In the genomic region with DNA sequence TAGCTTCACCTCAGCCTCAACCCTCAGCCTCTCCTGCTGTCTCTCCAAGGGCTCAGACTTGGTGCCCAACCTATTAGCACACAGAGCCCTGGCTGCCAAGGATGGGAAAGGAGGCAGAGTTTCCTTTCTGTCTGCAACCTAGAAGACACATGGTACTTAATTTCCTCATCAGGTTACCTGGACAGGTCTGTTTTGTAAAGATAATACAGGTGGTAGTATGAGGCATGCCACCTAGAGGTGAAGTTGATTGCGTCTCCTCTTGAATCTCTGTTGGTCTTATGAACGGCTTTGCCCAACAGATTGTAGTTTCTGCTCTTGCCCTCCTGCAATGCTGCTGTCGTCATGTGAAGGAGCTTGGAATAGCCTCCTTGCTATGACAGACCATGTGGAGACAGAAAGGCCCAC, we compare ENCODE assay signal across 15 cellular contexts. TPM values are rescaled to one million over a fixed set of nuclear protein-coding genes. Genes with fewer than 3 reads are reported as not detected.
DNase-seq lines count a peak whose midpoint lies in the region; ATAC-seq and TF ChIP-seq lines count a peak whose summit lies in the region.
"Had no signal": no experiment of that assay in that cellular context is flagged by ENCODE, and none has a peak within 500 bp of the region (broad histone marks: within the 10 kb centered on the region; RNA-seq: fewer than 3 reads in every experiment).

No MANE protein-coding gene starts in this region.

- peak; percentile 42 to 44 for DNase-seq in Caco-2
- peak; percentile 23 for DNase-seq in HPDE6-E6E7 (ENCODE audit: extremely low spot score)
- DNase-seq in SK-MEL-5 (ENCODE audit: low read depth, low spot score), result peak; percentile 48
- DNase-seq in iPS-NIHi7 (ENCODE audit: extremely low spot score), result peak; percentile 50
- no peak for DNase-seq in activated CD4-positive, alpha-beta memory T cell treated with anti-CD3 and anti-CD28 coated beads, Interleukin-2, amount 10 ng/mL, durations not matched to agents 7 days and 5 days
- DNase-seq in tibial nerve (ENCODE audit: low spot score in 2 of 2), result no peak
- no peak for DNase-seq in activated naive CD4-positive, alpha-beta T cell treated with Interleukin-2 at 50 U/mL for 16 hours
- DNase-seq: activated CD4-positive, alpha-beta T cell treated with anti-CD3 and anti-CD28 coated beads for 1 hour; activated naive CD4-positive, alpha-beta T cell; gastrocnemius medialis; NCI-H2029 had no signal

- H3K4me1 Mint-ChIP-seq in Caco-2 (ENCODE audit: low read depth, unreplicated experiment), result peaks cover 19% of the 10 kb centered on the region
- no peaks in the 10 kb centered on the region for H3K4me1 Mint-ChIP-seq in activated CD4-positive, alpha-beta memory T cell treated with anti-CD3 and anti-CD28 coated beads, Interleukin-2, amount 10 ng/mL, durations not matched to agents 7 days and 5 days
- H3K4me1 Mint-ChIP-seq: memory B cell had no signal

- BruUV-seq in Caco-2 (replicated peaks; lab: Mats Ljungman, UMichigan), result no TSS peak

- H3K4me3 ChIP-seq in Caco-2 (ENCODE audit: low read depth, low read length) (no peak overlapping the region), tibial nerve (no peak overlapping the region)
- H3K4me3 ChIP-seq: BLaER1 treated with 17β-estradiol and CSF1 and Interleukin-3, amounts not matched to agents 10 nM and 100 nM; coronary artery; gastrocnemius medialis had no signal

- CTCF ChIA-PET in Caco-2 (lab: Charles Lee), result interaction anchor here (0.6 to 0.7 kb wide), 2 partner anchors 16 to 279 kb away, joined by 3 to 4 read pairs; no protein-coding TSS in a partner anchor
- CTCF ChIA-PET in activated CD4-positive, alpha-beta memory T cell treated with anti-CD3 and anti-CD28 coated beads, Interleukin-2, amount 10 ng/mL, durations not matched to agents 7 days and 5 days (lab: Charles Lee), result interaction anchor here (0.9 kb wide), 1 partner anchor 157 kb away, joined by 3 read pairs; no protein-coding TSS in a partner anchor

- no peaks in the 10 kb centered on the region for H3K36me3 Mint-ChIP-seq in Caco-2 (ENCODE audit: insufficient read depth, unreplicated experiment)
- no peaks in the 10 kb centered on the region for H3K36me3 Mint-ChIP-seq in activated CD4-positive, alpha-beta memory T cell treated with anti-CD3 and anti-CD28 coated beads, Interleukin-2, amount 10 ng/mL, durations not matched to agents 7 days and 5 days (ENCODE audit: low read depth)
- H3K36me3 Mint-ChIP-seq: memory B cell had no signal

- no peak overlapping the region for H3K27ac ChIP-seq in tibial nerve
- H3K27ac ChIP-seq: BLaER1 treated with 17β-estradiol and CSF1 and Interleukin-3, amounts not matched to agents 10 nM and 100 nM; coronary artery had no signal

- POLR2A ChIA-PET in Caco-2 (lab: Charles Lee), result interaction anchor here (0.7 kb wide), 1 partner anchor 52 kb away, joined by 3 read pairs; a partner anchor contains a TSS
- POLR2A ChIA-PET in activated CD4-positive, alpha-beta memory T cell treated with anti-CD3 and anti-CD28 coated beads, Interleukin-2, amount 10 ng/mL, durations not matched to agents 7 days and 5 days (lab: Charles Lee), result no interaction called here

- 88 to 95% methylated on average over 3 of the region's 3 CpGs for WGBS in tibial nerve, 2 donors

- H3K4me1 ChIP-seq in Caco-2 (peaks cover 19% of the 10 kb centered on the region), tibial nerve (peaks cover 0 to 10% (median 4%) of the 10 kb centered on the region in 4 donors)

- TF ChIP-seq POLR2A in tibial nerve (IDR thresholded peaks at IDR 0.05), result no peak

- TF ChIP-seq CTCF in Caco-2 (IDR thresholded peaks at IDR 0.05; ENCODE audit: insufficient read depth in 1 of 2, low read depth in 1 of 2, low read length in 1 of 2, severe bottlenecking in 1 of 2, unreplicated experiment in 1 of 2), result peak; percentile 42 to 65
- TF ChIP-seq CTCF in tibial nerve (IDR thresholded peaks at IDR 0.05), result no peak

- H3K4me3 Mint-ChIP-seq in Caco-2 (ENCODE audit: unreplicated experiment), result no peak overlapping the region
- no peak overlapping the region for H3K4me3 Mint-ChIP-seq in activated CD4-positive, alpha-beta memory T cell treated with anti-CD3 and anti-CD28 coated beads, Interleukin-2, amount 10 ng/mL, durations not matched to agents 7 days and 5 days
- H3K4me3 Mint-ChIP-seq: memory B cell had no signal

- intact Hi-C loops in Caco-2 (cut with micrococcal nuclease; ENCODE audit: unreplicated experiment), result loop anchor here (1.0 to 10.0 kb wide), 3 partner anchors 53 to 279 kb away; no protein-coding TSS in a partner anchor

- H3K9me3 Mint-ChIP-seq in Caco-2 (ENCODE audit: unreplicated experiment), result no peaks in the 10 kb centered on the region
- H3K9me3 Mint-ChIP-seq in activated CD4-positive, alpha-beta memory T cell treated with anti-CD3 and anti-CD28 coated beads, Interleukin-2, amount 10 ng/mL, durations not matched to agents 7 days and 5 days, result no peaks in the 10 kb centered on the region
- H3K9me3 Mint-ChIP-seq: memory B cell had no signal

- H3K9me3 ChIP-seq in Caco-2, result no peaks in the 10 kb centered on the region
- no peaks in the 10 kb centered on the region for H3K9me3 ChIP-seq in tibial nerve
- H3K9me3 ChIP-seq: BLaER1 treated with 17β-estradiol and CSF1 and Interleukin-3, amounts not matched to agents 10 nM and 100 nM; gastrocnemius medialis had no signal

- H3K27ac Mint-ChIP-seq in Caco-2 (ENCODE audit: unreplicated experiment), result no peak overlapping the region
- no peak overlapping the region for H3K27ac Mint-ChIP-seq in activated CD4-positive, alpha-beta memory T cell treated with anti-CD3 and anti-CD28 coated beads, Interleukin-2, amount 10 ng/mL, durations not matched to agents 7 days and 5 days
- H3K27ac Mint-ChIP-seq: memory B cell had no signal

- in situ Hi-C loops in SK-MEL-5 (cut with HindIII; ENCODE audit: low pct_unique_long_range_greater_than_20kb, low sequenced_read_pairs), result no loop called here

- H3K27me3 Mint-ChIP-seq in Caco-2 (ENCODE audit: insufficient read depth, unreplicated experiment), result no peaks in the 10 kb centered on the region
- H3K27me3 Mint-ChIP-seq in activated CD4-positive, alpha-beta memory T cell treated with anti-CD3 and anti-CD28 coated beads, Interleukin-2, amount 10 ng/mL, durations not matched to agents 7 days and 5 days, result peaks cover 5% of the 10 kb centered on the region
- H3K27me3 Mint-ChIP-seq: memory B cell had no signal

- H3K27me3 ChIP-seq in Caco-2 (replicated peaks; ENCODE audit: control insufficient read depth, insufficient read depth, low read length) (no peaks in the 10 kb centered on the region), tibial nerve (no peaks in the 10 kb centered on the region)
- H3K27me3 ChIP-seq: BLaER1 treated with 17β-estradiol and CSF1 and Interleukin-3, amounts not matched to agents 10 nM and 100 nM; gastrocnemius medialis had no signal

- H3K36me3 ChIP-seq in Caco-2 (ENCODE audit: control insufficient read depth, insufficient read depth, low read length) (no peaks in the 10 kb centered on the region), tibial nerve (no peaks in the 10 kb centered on the region)
- H3K36me3 ChIP-seq: gastrocnemius medialis had no signal

- ATAC-seq in HG02610 (IDR thresholded peaks at IDR 0.05; ENCODE audit: unreplicated experiment), result no peak

- TF ChIP-seq EP300 in tibial nerve (IDR thresholded peaks at IDR 0.05), result no peak

RNA-seq across cellular contexts. Expression of a gene that starts 44.5 kb away (rescaled TPM):
- 59.9 and 61.5 TPM in 2 replicates for total RNA-seq in Caco-2 (2022)
- total RNA-seq in SK-MEL-5 (2014; rRNA removed; shearing (Covaris generic)), result 61.8 and 62.1 TPM in 2 replicates
- 28.8 and 34.7 TPM in 2 replicates for polyA plus RNA-seq in SK-MEL-5 (2015; cell fraction: cytosol; rRNA removed)
- polyA plus RNA-seq in SK-MEL-5 (2015; cell fraction: nucleus; rRNA removed), result 14.0 and 16.5 TPM in 2 replicates
- 10 to 100 TPM; 27.5 to 29.6 TPM for total RNA-seq in activated CD4-positive, alpha-beta memory T cell treated with anti-CD3 and anti-CD28 coated beads, Interleukin-2, amount 10 ng/mL, durations not matched to agents 7 days and 5 days
- total RNA-seq in tibial nerve, result 10 to 100 TPM; 40.5 to 59.9 (median 48.5) TPM

RNA-seq across cellular contexts. Expression of a gene that starts 51.9 kb away (rescaled TPM):
- 20.0 and 21.8 TPM in 2 replicates for total RNA-seq in Caco-2 (2022)
- 11.2 and 13.4 TPM in 2 replicates for total RNA-seq in SK-MEL-5 (2014; rRNA removed; shearing (Covaris generic))
- 17.2 and 19.7 TPM in 2 replicates for polyA plus RNA-seq in SK-MEL-5 (2015; cell fraction: cytosol; rRNA removed)
- 26.0 and 40.8 TPM in 2 replicates for polyA plus RNA-seq in SK-MEL-5 (2015; cell fraction: nucleus; rRNA removed)
- total RNA-seq in activated CD4-positive, alpha-beta memory T cell treated with anti-CD3 and anti-CD28 coated beads, Interleukin-2, amount 10 ng/mL, durations not matched to agents 7 days and 5 days, result 10 to 100 TPM; 18.9 to 19.9 TPM
- 10 to 100 TPM; 41.7 to 72.5 (median 58.6) TPM for total RNA-seq in tibial nerve

Comparison
In these comparisons a context has a peak if more than half of its experiments do, and no peak if none do; other contexts are left out.
1. DNase-seq: peak in Caco-2 (2 of 2), HPDE6-E6E7 (single experiment), SK-MEL-5 (single experiment) and iPS-NIHi7 (single experiment); none in activated CD4-positive, alpha-beta memory T cell treated with anti-CD3 and anti-CD28 coated beads, Interleukin-2, amount 10 ng/mL, durations not matched to agents 7 days and 5 days (single experiment), tibial nerve (0 of 2) and activated naive CD4-positive, alpha-beta T cell treated with Interleukin-2 at 50 U/mL for 16 hours (single experiment).
2. CTCF ChIP-seq: peak in Caco-2 (2 of 2); none in tibial nerve (0 of 5).